Comparison of ENCODE assay signal across 8 cellular contexts in genomic region chr1:39799770-39800470, GRCh38. TPM values are rescaled to one million over a fixed set of nuclear protein-coding genes. Genes with fewer than 3 reads are reported as not detected.
A peak's percentile ranks its signal among the peaks of the same experiment; 100 is the strongest.
DNase-seq lines count a peak whose midpoint lies in the region; ATAC-seq and TF ChIP-seq lines count a peak whose summit lies in the region.

No MANE protein-coding gene starts in this region.

- no peaks in the 10 kb centered on the region for H3K36me3 ChIP-seq in NT2/D1 (ENCODE audit: insufficient read depth, insufficient read length, low read length)
- no peaks in the 10 kb centered on the region for H3K36me3 ChIP-seq in naive thymus-derived CD4-positive, alpha-beta T cell (ENCODE audit: control insufficient read depth in 2 of 3, insufficient read depth in 3 of 3, low read length in 3 of 3)

- H3K4me1 ChIP-seq in NT2/D1 (ENCODE audit: insufficient read depth, insufficient read length) = peaks cover 3% of the 10 kb centered on the region
- H3K4me1 ChIP-seq in naive thymus-derived CD4-positive, alpha-beta T cell (ENCODE audit: control insufficient read depth in 2 of 2, insufficient read depth in 2 of 2, low read length in 2 of 2) = peaks cover 4 to 7% of the 10 kb centered on the region in 2 donors

- peak overlapping the region in 6 of 9 donors; percentile 38 to 94 (median 82) for H3K27ac Mint-ChIP-seq in naive thymus-derived CD4-positive, alpha-beta T cell
- peak overlapping the region; percentile 90 for H3K27ac Mint-ChIP-seq in stimulated activated naive B cell treated with anti-CD40 and anti-IgM and Interleukin-4, amounts not matched to agents 10 μg/mL and 1 μg/mL and 100 μg/mL, for 72 hours

- H3K9ac ChIP-seq in NT2/D1 (ENCODE audit: insufficient read length, low read depth) = no peak overlapping the region

- DNase-seq in CD1c-positive myeloid dendritic cell (ENCODE audit: extremely low spot score) (peak; percentile 68), NT2/D1 (ENCODE audit: low read depth, low spot score) (peak; percentile 61), epithelial cell of proximal tubule (ENCODE audit: low read depth) (peak; percentile 89)
- peak; percentile 89 for DNase-seq in activated CD8-positive, alpha-beta memory T cell treated with anti-CD3 and anti-CD28 coated beads, Interleukin-2, amount 50 U/mL, for 48 hours
- DNase-seq in naive thymus-derived CD4-positive, alpha-beta T cell = peak; percentile 23 to 76 (median 44)
- peak; percentile 46 for DNase-seq in stimulated activated naive B cell treated with anti-CD40 and anti-IgM and Interleukin-4, amounts not matched to agents 10 μg/mL and 1 μg/mL and 100 μg/mL, for 72 hours

- H3K27me3 ChIP-seq in NT2/D1 (ENCODE audit: insufficient read depth, insufficient read length) = peaks cover 3% of the 10 kb centered on the region
- no peaks in the 10 kb centered on the region for H3K27me3 ChIP-seq in naive thymus-derived CD4-positive, alpha-beta T cell (ENCODE audit: control insufficient read depth in 2 of 2, insufficient read depth in 2 of 2, low read length in 2 of 2)

- H3K36me3 Mint-ChIP-seq in naive thymus-derived CD4-positive, alpha-beta T cell = peaks cover 0 to 10% (median 4%) of the 10 kb centered on the region in 5 donors
- peaks cover 3 to 7% of the 10 kb centered on the region in 2 donors for H3K36me3 Mint-ChIP-seq in stimulated activated naive B cell treated with anti-CD40 and anti-IgM and Interleukin-4, amounts not matched to agents 10 μg/mL and 1 μg/mL and 100 μg/mL, for 72 hours

- H3K27me3 Mint-ChIP-seq in naive thymus-derived CD4-positive, alpha-beta T cell = peaks cover 0 to 2% (median 0%) of the 10 kb centered on the region in 5 donors
- no peaks in the 10 kb centered on the region for H3K27me3 Mint-ChIP-seq in stimulated activated naive B cell treated with anti-CD40 and anti-IgM and Interleukin-4, amounts not matched to agents 10 μg/mL and 1 μg/mL and 100 μg/mL, for 72 hours

- no peaks in the 10 kb centered on the region for H3K9me3 ChIP-seq in NT2/D1 (ENCODE audit: insufficient read depth, low read length)
- H3K9me3 ChIP-seq in naive thymus-derived CD4-positive, alpha-beta T cell (ENCODE audit: control insufficient read depth in 2 of 3, low read length in 3 of 3) = no peaks in the 10 kb centered on the region

- peaks cover 0 to 17% (median 11%) of the 10 kb centered on the region in 7 donors for H3K4me1 Mint-ChIP-seq in naive thymus-derived CD4-positive, alpha-beta T cell
- H3K4me1 Mint-ChIP-seq in stimulated activated naive B cell treated with anti-CD40 and anti-IgM and Interleukin-4, amounts not matched to agents 10 μg/mL and 1 μg/mL and 100 μg/mL, for 72 hours = peaks cover 9 to 13% of the 10 kb centered on the region in 2 donors

- no peak overlapping the region for H3K4me3 ChIP-seq in NT2/D1 (ENCODE audit: insufficient read length, low read depth)
- no peak overlapping the region for H3K4me3 ChIP-seq in epithelial cell of proximal tubule (ENCODE audit: low read depth, low read length)
- peak overlapping the region; percentile 48 for H3K4me3 ChIP-seq in naive thymus-derived CD4-positive, alpha-beta T cell (ENCODE audit: low read length)

- intact Hi-C loops in naive thymus-derived CD4-positive, alpha-beta T cell (cut with micrococcal nuclease) = loop anchor here (1.0 kb wide), 2 partner anchors 80 to 194 kb away; no protein-coding TSS in a partner anchor

- H3K9me3 Mint-ChIP-seq in naive thymus-derived CD4-positive, alpha-beta T cell = peaks cover 0 to 2% (median 0%) of the 10 kb centered on the region in 11 donors
- H3K9me3 Mint-ChIP-seq in stimulated activated naive B cell treated with anti-CD40 and anti-IgM and Interleukin-4, amounts not matched to agents 10 μg/mL and 1 μg/mL and 100 μg/mL, for 72 hours = peaks cover 0 to 3% of the 10 kb centered on the region in 2 donors

- CTCF ChIA-PET in naive thymus-derived CD4-positive, alpha-beta T cell (lab: Charles Lee) = interaction anchor here (0.6 to 2.4 kb wide), 6 partner anchors 56 to 749 kb away, joined by 3 to 11 read pairs (median 4); no protein-coding TSS in a partner anchor

- H3K27ac ChIP-seq in naive thymus-derived CD4-positive, alpha-beta T cell (ENCODE audit: low read depth, low read length) = peak overlapping the region; percentile 22

- peak; percentile 81 for TF ChIP-seq CTCF in epithelial cell of proximal tubule (conservative IDR thresholded peaks at IDR 0.05; ENCODE audit: low read depth, low read length)

- ATAC-seq in GM19324 (IDR thresholded peaks at IDR 0.05; ENCODE audit: low FRiP score, unreplicated experiment) (peak; percentile 61), HG03378 (IDR thresholded peaks at IDR 0.05; ENCODE audit: unreplicated experiment) (peak; percentile 51)
- peak; percentile 79 for ATAC-seq in naive thymus-derived CD4-positive, alpha-beta T cell
- ATAC-seq in stimulated activated naive B cell treated with anti-CD40 and anti-IgM and Interleukin-4, amounts not matched to agents 10 μg/mL and 1 μg/mL and 100 μg/mL, for 72 hours (replicated peaks) = peak; percentile 59 to 64

- POLR2A ChIA-PET in naive thymus-derived CD4-positive, alpha-beta T cell (lab: Charles Lee) = interaction anchor here (0.6 kb wide), 1 partner anchor 62 kb away, joined by 4 read pairs; no protein-coding TSS in a partner anchor

- H3K4me3 Mint-ChIP-seq in naive thymus-derived CD4-positive, alpha-beta T cell = peak overlapping the region; percentile 42 to 76 (median 73)
- peak overlapping the region; percentile 64 to 78 for H3K4me3 Mint-ChIP-seq in stimulated activated naive B cell treated with anti-CD40 and anti-IgM and Interleukin-4, amounts not matched to agents 10 μg/mL and 1 μg/mL and 100 μg/mL, for 72 hours

RNA-seq across cellular contexts. Expression of gene BMP8B, which starts 11.3 kb away (rescaled TPM):
- 0.58 and 1.9 TPM in 2 replicates for total RNA-seq in epithelial cell of proximal tubule
- 1 to 10 TPM in 1 of 5 experiments, under 1 TPM in 4; 0.16 to 1.4 (median 0.17) TPM for total RNA-seq in naive thymus-derived CD4-positive, alpha-beta T cell
- polyA plus RNA-seq in naive thymus-derived CD4-positive, alpha-beta T cell = under 1 TPM; 0.05 to 0.09 TPM

RNA-seq across cellular contexts. Expression of gene OXCT2, which starts 28.8 kb away (rescaled TPM):
- total RNA-seq in epithelial cell of proximal tubule = 12.4 and 15.0 TPM in 2 replicates
- under 1 TPM in 4 of 5 experiments, not detected in 1; 0.19 to 0.53 (median 0.26) TPM for total RNA-seq in naive thymus-derived CD4-positive, alpha-beta T cell
- polyA plus RNA-seq in naive thymus-derived CD4-positive, alpha-beta T cell = not detected
